ENCODE assay signal across 1 cellular context in the genomic region with DNA sequence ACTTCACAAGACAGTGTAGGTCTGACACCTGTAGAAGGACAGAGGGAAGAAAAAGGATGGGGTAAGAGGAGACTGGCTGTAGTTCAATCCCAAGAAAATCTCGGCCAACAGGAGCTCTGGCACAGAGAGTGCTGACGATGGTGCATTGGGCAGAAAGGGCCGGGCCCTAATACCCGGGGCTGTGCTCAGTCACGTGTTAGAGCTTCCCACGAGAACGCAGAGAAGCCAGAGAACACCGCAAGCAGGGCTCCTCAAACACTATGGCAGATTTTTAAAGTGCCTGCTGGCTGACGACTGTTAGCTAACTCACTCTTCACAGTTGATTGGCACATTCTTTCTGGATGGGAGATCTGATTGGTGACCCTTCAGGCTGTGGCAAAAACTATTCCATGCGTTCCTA.
A peak's percentile ranks its signal among the peaks of the same experiment; 100 is the strongest.
TF ChIP-seq lines count a peak whose summit lies in the region.

No MANE protein-coding gene starts in this region.

TF ChIP-seq in K562, 482 proteins besides CTCF, POLR2A, EP300 and RAD21 (continued from another document):
- TF ChIP-seq, protein P1, sequence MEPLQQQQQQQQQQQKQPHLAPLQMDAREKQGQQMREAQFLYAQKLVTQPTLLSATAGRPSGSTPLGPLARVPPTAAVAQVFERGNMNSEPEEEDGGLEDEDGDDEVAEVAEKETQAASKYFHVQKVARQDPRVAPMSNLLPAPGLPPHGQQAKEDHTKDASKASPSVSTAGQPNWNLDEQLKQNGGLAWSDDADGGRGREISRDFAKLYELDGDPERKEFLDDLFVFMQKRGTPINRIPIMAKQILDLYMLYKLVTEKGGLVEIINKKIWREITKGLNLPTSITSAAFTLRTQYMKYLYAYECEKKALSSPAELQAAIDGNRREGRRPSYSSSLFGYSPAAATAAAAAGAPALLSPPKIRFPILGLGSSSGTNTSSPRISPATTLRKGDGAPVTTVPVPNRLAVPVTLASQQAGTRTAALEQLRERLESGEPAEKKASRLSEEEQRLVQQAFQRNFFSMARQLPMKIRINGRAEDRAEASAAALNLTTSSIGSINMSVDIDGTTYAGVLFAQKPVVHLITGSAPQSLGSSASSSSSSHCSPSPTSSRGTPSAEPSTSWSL (CRISPR knock-in tag; IDR thresholded peaks at IDR 0.05; ENCODE audit: borderline replicate concordance), result no peak
- TF ChIP-seq, protein P2, sequence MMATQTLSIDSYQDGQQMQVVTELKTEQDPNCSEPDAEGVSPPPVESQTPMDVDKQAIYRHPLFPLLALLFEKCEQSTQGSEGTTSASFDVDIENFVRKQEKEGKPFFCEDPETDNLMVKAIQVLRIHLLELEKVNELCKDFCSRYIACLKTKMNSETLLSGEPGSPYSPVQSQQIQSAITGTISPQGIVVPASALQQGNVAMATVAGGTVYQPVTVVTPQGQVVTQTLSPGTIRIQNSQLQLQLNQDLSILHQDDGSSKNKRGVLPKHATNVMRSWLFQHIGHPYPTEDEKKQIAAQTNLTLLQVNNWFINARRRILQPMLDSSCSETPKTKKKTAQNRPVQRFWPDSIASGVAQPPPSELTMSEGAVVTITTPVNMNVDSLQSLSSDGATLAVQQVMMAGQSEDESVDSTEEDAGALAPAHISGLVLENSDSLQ (IDR thresholded peaks at IDR 0.05), result 0 out of 2 replicates have a peak, but pooled peaks have one; percentile 22
